In genomic region chr1:149848811-149849210, GRCh38 we compare ENCODE assay signal across 8 cellular contexts. TPM values are rescaled to one million over a fixed set of nuclear protein-coding genes. Genes with fewer than 3 reads are reported as not detected.
DNase-seq lines count a peak whose midpoint lies in the region; ATAC-seq and TF ChIP-seq lines count a peak whose summit lies in the region.

No MANE protein-coding gene starts in this region.

- H3K36me3 Mint-ChIP-seq in activated naive CD8-positive, alpha-beta T cell: peaks cover 7% of the 10 kb centered on the region

- H3K9me3 Mint-ChIP-seq in activated naive CD8-positive, alpha-beta T cell (ENCODE audit: low read depth): no peaks in the 10 kb centered on the region

- TF ChIP-seq CTCF in AG10803 (conservative IDR thresholded peaks at IDR 0.05; ENCODE audit: low read length) (no peak), HL-60 (IDR thresholded peaks at IDR 0.05; ENCODE audit: insufficient read depth, low read length) (no peak), lower lobe of right lung (IDR thresholded peaks at IDR 0.05) (no peak)

- no peak for DNase-seq in AG10803 (ENCODE audit: low read depth)
- DNase-seq in HL-60 (ENCODE audit: low read depth in 1 of 2, low spot score in 1 of 2): peak in 1 of 2 experiments; percentile 0
- no peak for DNase-seq in lower lobe of right lung
- DNase-seq in anterior cingulate cortex (lab: John Stamatoyannopoulos, UW): no peak
- DNase-seq in GM19240 (ENCODE audit: insufficient read length, low spot score): no peak
- no peak for DNase-seq in left ventricle myocardium superior

- H3K4me1 ChIP-seq in lower lobe of right lung: peaks cover 38% of the 10 kb centered on the region

- H3K36me3 ChIP-seq in lower lobe of right lung: peaks cover 5% of the 10 kb centered on the region

- peak overlapping the region; percentile 88 for H3K4me3 Mint-ChIP-seq in activated naive CD8-positive, alpha-beta T cell

- H3K27me3 ChIP-seq in HL-60 (ENCODE audit: insufficient read depth, poor library complexity, severe bottlenecking) (no peaks in the 10 kb centered on the region), lower lobe of right lung (ENCODE audit: low read depth) (no peaks in the 10 kb centered on the region)

- peak overlapping the region; percentile 92 for H3K27ac Mint-ChIP-seq in activated naive CD8-positive, alpha-beta T cell

- intact Hi-C loops in lower lobe of right lung (cut with DNase I) (no loop called here), left ventricle myocardium superior (cut with micrococcal nuclease) (no loop called here)

- peak overlapping the region; percentile 90 for H3K27ac ChIP-seq in HL-60 (replicated peaks)
- H3K27ac ChIP-seq in lower lobe of right lung: no peak overlapping the region

- no peaks in the 10 kb centered on the region for H3K9me3 ChIP-seq in lower lobe of right lung

- peak overlapping the region; percentile 60 for H3K4me3 ChIP-seq in AG10803 (ENCODE audit: low read length)
- H3K4me3 ChIP-seq in HL-60 (replicated peaks; ENCODE audit: insufficient read depth, low read length): no peak overlapping the region; the same call in 1 of the 2 replicates
- H3K4me3 ChIP-seq in lower lobe of right lung: peak overlapping the region; percentile 57

- no peak for ATAC-seq in lower lobe of right lung
- no peak for ATAC-seq in HG02763 (IDR thresholded peaks at IDR 0.05; ENCODE audit: unreplicated experiment)
- no peak for ATAC-seq in left ventricle myocardium superior

- H3K4me1 Mint-ChIP-seq in activated naive CD8-positive, alpha-beta T cell (ENCODE audit: low read depth): peaks cover 56% of the 10 kb centered on the region

- H3K27me3 Mint-ChIP-seq in activated naive CD8-positive, alpha-beta T cell: no peaks in the 10 kb centered on the region

RNA-seq across cellular contexts. Expression of gene BOLA1, which starts 50.6 kb away (rescaled TPM):
- total RNA-seq in lower lobe of right lung: 11.5 TPM
- 16.7 TPM for total RNA-seq in left ventricle myocardium superior
